In genomic region chr3:127408684-127409420, GRCh38 we compare ENCODE assay signal across 18 cellular contexts.
A peak's percentile ranks its signal among the peaks of the same experiment; 100 is the strongest.
DNase-seq lines count a peak whose midpoint lies in the region; ATAC-seq and TF ChIP-seq lines count a peak whose summit lies in the region.
"Had no signal": no experiment of that assay in that cellular context is flagged by ENCODE, and none has a peak within 500 bp of the region (broad histone marks: within the 10 kb centered on the region; RNA-seq: fewer than 3 reads in every experiment).

No MANE protein-coding gene starts in this region.

- peaks cover 30% of the 10 kb centered on the region for H3K4me1 Mint-ChIP-seq in WTC11
- peaks cover 66% of the 10 kb centered on the region for H3K4me1 Mint-ChIP-seq in neural progenitor cell
- H3K4me1 Mint-ChIP-seq: mesothelial cell of epicardium had no signal

- H2AFZ ChIP-seq in neural progenitor cell (replicated peaks): no peak overlapping the region

- H3K79me2 ChIP-seq in neural progenitor cell (ENCODE audit: low read depth): no peaks in the 10 kb centered on the region

- no peaks in the 10 kb centered on the region for H3K36me3 Mint-ChIP-seq in WTC11
- peaks cover 3% of the 10 kb centered on the region for H3K36me3 Mint-ChIP-seq in neural progenitor cell
- H3K36me3 Mint-ChIP-seq: mesothelial cell of epicardium had no signal

- no peaks in the 10 kb centered on the region for H3K9me3 ChIP-seq in neural progenitor cell (ENCODE audit: low read depth)
- H3K9me3 ChIP-seq: uterus had no signal

- no peaks in the 10 kb centered on the region for H3K27me3 ChIP-seq in neural progenitor cell
- H3K27me3 ChIP-seq: uterus had no signal

- H3K27ac Mint-ChIP-seq in WTC11: no peak overlapping the region
- H3K27ac Mint-ChIP-seq in neural progenitor cell: peak overlapping the region; percentile 88
- H3K27ac Mint-ChIP-seq: activated CD8-positive, alpha-beta T cell treated with anti-CD3 and anti-CD28 coated beads, Interleukin-2, amount 10 ng/mL, durations not matched to agents 7 days and 5 days; mesothelial cell of epicardium had no signal

- H3K9ac ChIP-seq in neural progenitor cell: no peak overlapping the region
- H3K9ac ChIP-seq: KMS-11 had no signal

- H3F3A ChIP-seq in neural progenitor cell (ENCODE audit: low read depth): peaks cover 21% of the 10 kb centered on the region

- H3K4me3 Mint-ChIP-seq in WTC11 (no peak overlapping the region), neural progenitor cell (no peak overlapping the region)
- H3K4me3 Mint-ChIP-seq: activated CD8-positive, alpha-beta T cell treated with anti-CD3 and anti-CD28 coated beads, Interleukin-2, amount 10 ng/mL, durations not matched to agents 7 days and 5 days; mesothelial cell of epicardium had no signal

- H3K27me3 Mint-ChIP-seq in WTC11 (ENCODE audit: low read depth) (peaks cover 4% of the 10 kb centered on the region; the same call in 1 of the 2 replicates), neural progenitor cell (ENCODE audit: insufficient read depth, low read depth) (peaks cover 4% of the 10 kb centered on the region)

- H4K20me1 ChIP-seq in neural progenitor cell (ENCODE audit: low read depth): no peaks in the 10 kb centered on the region

- no peak overlapping the region for H3K4me3 ChIP-seq in neural progenitor cell
- H3K4me3 ChIP-seq: skin epidermis, uterus had no signal

- DNase-seq in ELF-1 (ENCODE audit: low read depth, low spot score): peak; percentile 14
- peak; percentile 34 for DNase-seq in LHCN-M2 (ENCODE audit: low read depth)
- peak; percentile 34 for DNase-seq in WTC11 (ENCODE audit: low spot score)
- DNase-seq in neural progenitor cell (ENCODE audit: low spot score): peak; percentile 77
- DNase-seq in GM13976 (ENCODE audit: low spot score): no peak
- DNase-seq: activated CD8-positive, alpha-beta T cell treated with anti-CD3 and anti-CD28 coated beads, Interleukin-2, amount 10 ng/mL, durations not matched to agents 7 days and 5 days; anterior cingulate cortex; NCI-H187; stimulated activated naive CD8-positive, alpha-beta T cell treated with anti-CD3 and anti-CD28 coated beads, Interleukin-15, Interleukin-2, amounts not matched to agents 100 U/mL and 50 U/mL, for 24 hours; uterus had no signal

- in situ Hi-C loops in GM13976 (cut with MboI; ENCODE audit: low sequenced_read_pairs, unreplicated experiment): no loop called here

- TF ChIP-seq CTCF in WTC11 (IDR thresholded peaks at IDR 0.05) (no peak), neural progenitor cell (IDR thresholded peaks at IDR 0.05) (no peak), GM13976 (IDR thresholded peaks at IDR 0.05; ENCODE audit: borderline replicate concordance, control extremely low read depth, extremely low read depth, insufficient read depth, missing control alignments) (no peak)

- peaks cover 64% of the 10 kb centered on the region for H3K4me1 ChIP-seq in neural progenitor cell
- H3K4me1 ChIP-seq: uterus had no signal

- H3K36me3 ChIP-seq in neural progenitor cell: no peaks in the 10 kb centered on the region
- H3K36me3 ChIP-seq: uterus had no signal

- H3K9me3 Mint-ChIP-seq in WTC11 (no peaks in the 10 kb centered on the region), neural progenitor cell (no peaks in the 10 kb centered on the region)
- H3K9me3 Mint-ChIP-seq: mesothelial cell of epicardium had no signal

- H3K4me2 ChIP-seq in neural progenitor cell: peak overlapping the region; percentile 13
- H3K4me2 ChIP-seq: KMS-11 had no signal

- H3K27ac ChIP-seq in neural progenitor cell: no peak overlapping the region
- H3K27ac ChIP-seq: C4-2B, HL-60, KMS-11, skin epidermis, uterus had no signal

- no peak for ATAC-seq in WTC11
- ATAC-seq in HG02852 (IDR thresholded peaks at IDR 0.05; ENCODE audit: unreplicated experiment): no peak
- no peak for ATAC-seq in HG03439 (IDR thresholded peaks at IDR 0.05; ENCODE audit: unreplicated experiment)
- ATAC-seq: activated CD8-positive, alpha-beta T cell treated with anti-CD3 and anti-CD28 coated beads, Interleukin-2, amount 10 ng/mL, durations not matched to agents 7 days and 5 days; HCT116; stimulated activated naive CD8-positive, alpha-beta T cell treated with anti-CD3 and anti-CD28 coated beads, Interleukin-15, Interleukin-2, amounts not matched to agents 100 U/mL and 50 U/mL, for 24 hours had no signal

- POLR2A ChIA-PET in WTC11 (lab: Charles Lee): no interaction called here

- CTCF ChIA-PET in WTC11 (lab: Charles Lee): interaction anchor here (0.5 to 1.0 kb wide), 6 partner anchors 10 to 652 kb away, joined by 3 to 5 read pairs (median 3); no protein-coding TSS in a partner anchor

TF ChIP-seq in WTC11, 78 proteins besides CTCF, POLR2A, EP300 and RAD21:
- TF ChIP-seq ZNF219 (CRISPR knock-in tag; IDR thresholded peaks at IDR 0.05; ENCODE audit: borderline replicate concordance) (no peak), ZNF396 (CRISPR knock-in tag; IDR thresholded peaks at IDR 0.05; ENCODE audit: borderline replicate concordance) (no peak), TEAD1 (CRISPR knock-in tag; IDR thresholded peaks at IDR 0.05) (no peak), USF1 (CRISPR knock-in tag; IDR thresholded peaks at IDR 0.05) (no peak), ETV6 (CRISPR knock-in tag; IDR thresholded peaks at IDR 0.05) (no peak), HMGA2 (CRISPR knock-in tag; IDR thresholded peaks at IDR 0.05) (no peak), HMGXB4 (CRISPR knock-in tag; IDR thresholded peaks at IDR 0.05) (no peak), ZNF138 (CRISPR knock-in tag; conservative IDR thresholded peaks at IDR 0.05) (no peak), EMX1 (CRISPR knock-in tag; IDR thresholded peaks at IDR 0.05) (no peak), ZNF423 (CRISPR knock-in tag; IDR thresholded peaks at IDR 0.05) (no peak)
- TF ChIP-seq, protein P1, sequence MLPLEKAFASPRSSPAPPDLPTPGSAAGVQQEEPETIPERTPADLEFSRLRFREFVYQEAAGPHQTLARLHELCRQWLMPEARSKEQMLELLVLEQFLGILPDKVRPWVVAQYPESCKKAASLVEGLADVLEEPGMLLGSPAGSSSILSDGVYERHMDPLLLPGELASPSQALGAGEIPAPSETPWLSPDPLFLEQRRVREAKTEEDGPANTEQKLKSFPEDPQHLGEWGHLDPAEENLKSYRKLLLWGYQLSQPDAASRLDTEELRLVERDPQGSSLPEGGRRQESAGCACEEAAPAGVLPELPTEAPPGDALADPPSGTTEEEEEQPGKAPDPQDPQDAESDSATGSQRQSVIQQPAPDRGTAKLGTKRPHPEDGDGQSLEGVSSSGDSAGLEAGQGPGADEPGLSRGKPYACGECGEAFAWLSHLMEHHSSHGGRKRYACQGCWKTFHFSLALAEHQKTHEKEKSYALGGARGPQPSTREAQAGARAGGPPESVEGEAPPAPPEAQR (CRISPR knock-in tag; IDR thresholded peaks at IDR 0.05): no peak
